8 cellular contexts compared by ENCODE assay signal in the genomic region with DNA sequence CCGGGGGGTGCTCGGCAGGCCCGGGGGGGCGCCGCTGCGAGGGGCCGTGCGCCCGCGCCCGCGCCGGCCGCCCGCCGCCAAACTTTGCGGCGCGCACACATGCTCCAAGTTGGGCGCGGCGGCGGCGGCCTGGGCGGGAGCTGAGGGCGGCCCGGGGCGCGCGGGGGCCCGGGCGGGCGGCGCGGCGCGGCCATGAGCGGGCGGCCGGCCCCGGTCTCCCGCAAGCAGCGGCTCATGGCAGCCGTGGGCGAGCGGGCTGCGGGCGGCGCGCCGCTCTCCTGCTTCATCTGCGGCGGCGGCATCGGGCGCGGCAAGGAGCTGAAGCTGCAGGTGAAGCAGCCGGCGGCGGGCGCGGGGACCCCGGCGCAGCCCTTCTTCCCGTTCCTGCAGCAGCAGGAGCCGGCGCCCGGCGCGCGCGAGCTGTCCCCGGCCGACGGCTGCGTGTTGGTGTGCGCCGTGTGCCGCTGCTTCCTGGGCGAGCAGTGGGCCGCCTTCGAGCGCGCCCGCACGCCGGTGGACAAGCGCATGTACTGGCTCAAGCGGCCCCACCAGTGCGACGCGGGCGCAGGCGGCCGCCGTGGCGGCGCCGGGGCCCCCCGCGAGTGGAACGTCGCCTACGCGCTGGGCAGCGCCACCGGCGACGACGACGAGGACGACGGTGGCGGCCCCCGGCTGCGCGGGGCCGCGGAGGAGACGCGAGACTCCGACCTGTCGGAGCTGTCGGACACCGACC. TPM values are rescaled to one million over a fixed set of nuclear protein-coding genes. Genes with fewer than 3 reads are reported as not detected.
A peak's percentile ranks its signal among the peaks of the same experiment; 100 is the strongest.
DNase-seq lines count a peak whose midpoint lies in the region; ATAC-seq and TF ChIP-seq lines count a peak whose summit lies in the region.

No MANE protein-coding gene starts in this region.

- H3K36me3 Mint-ChIP-seq in mesothelial cell of epicardium, result peaks cover 7% of the 10 kb centered on the region
- H3K36me3 Mint-ChIP-seq in activated CD4-positive, alpha-beta memory T cell treated with anti-CD3 and anti-CD28 coated beads for 36 hours, result no peaks in the 10 kb centered on the region

- CTCF ChIA-PET in AG04449 (lab: Yijun Ruan, JAX), result interaction anchor here (0.8 to 1.2 kb wide), 3 partner anchors 41 to 76 kb away, joined by 3 read pairs; no protein-coding TSS in a partner anchor
- CTCF ChIA-PET in HEK293T (lab: Yijun Ruan, JAX), result no interaction called here
- CTCF ChIA-PET in activated CD4-positive, alpha-beta memory T cell treated with anti-CD3 and anti-CD28 coated beads for 36 hours (lab: Charles Lee), result no interaction called here

- POLR2A ChIA-PET in AG04449 (lab: Yijun Ruan, JAX), result interaction anchor here (1.2 kb wide), 1 partner anchor 32 kb away, joined by 3 read pairs; no protein-coding TSS in a partner anchor
- POLR2A ChIA-PET in HEK293T (lab: Yijun Ruan, JAX), result no interaction called here
- POLR2A ChIA-PET in activated CD4-positive, alpha-beta memory T cell treated with anti-CD3 and anti-CD28 coated beads for 36 hours (lab: Charles Lee), result no interaction called here

- no peak for ATAC-seq in HG03097 (IDR thresholded peaks at IDR 0.05; ENCODE audit: low FRiP score, unreplicated experiment)
- no peak for ATAC-seq in HG02973 (IDR thresholded peaks at IDR 0.05; ENCODE audit: unreplicated experiment)

- H3K4me1 Mint-ChIP-seq in mesothelial cell of epicardium, result peaks cover 74% of the 10 kb centered on the region
- no peaks in the 10 kb centered on the region for H3K4me1 Mint-ChIP-seq in activated CD4-positive, alpha-beta memory T cell treated with anti-CD3 and anti-CD28 coated beads for 36 hours (ENCODE audit: low read depth)

- peak overlapping the region; percentile 28 for H3K4me3 Mint-ChIP-seq in mesothelial cell of epicardium
- H3K4me3 Mint-ChIP-seq in activated CD4-positive, alpha-beta memory T cell treated with anti-CD3 and anti-CD28 coated beads for 36 hours, result no peak overlapping the region

- no peaks in the 10 kb centered on the region for H3K9me3 Mint-ChIP-seq in mesothelial cell of epicardium
- no peaks in the 10 kb centered on the region for H3K9me3 Mint-ChIP-seq in activated CD4-positive, alpha-beta memory T cell treated with anti-CD3 and anti-CD28 coated beads for 36 hours

- no peak overlapping the region for H3K27ac Mint-ChIP-seq in mesothelial cell of epicardium
- no peak overlapping the region for H3K27ac Mint-ChIP-seq in activated CD4-positive, alpha-beta memory T cell treated with anti-CD3 and anti-CD28 coated beads for 36 hours

- no peaks in the 10 kb centered on the region for H3K27me3 Mint-ChIP-seq in mesothelial cell of epicardium (ENCODE audit: low read depth)
- peaks cover 57% of the 10 kb centered on the region for H3K27me3 Mint-ChIP-seq in activated CD4-positive, alpha-beta memory T cell treated with anti-CD3 and anti-CD28 coated beads for 36 hours

- TF ChIP-seq CTCF in AG04449 (IDR thresholded peaks at IDR 0.05; ENCODE audit: insufficient read depth, low read length, missing control alignments) (no peak), choroid plexus epithelial cell (conservative IDR thresholded peaks at IDR 0.05; ENCODE audit: low read depth, low read length) (no peak), mesothelial cell of epicardium (IDR thresholded peaks at IDR 0.05; ENCODE audit: unreplicated experiment) (no peak)

- intact Hi-C loops in activated CD4-positive, alpha-beta memory T cell treated with anti-CD3 and anti-CD28 coated beads for 36 hours (cut with micrococcal nuclease), result no loop called here

- H3K4me3 ChIP-seq in AG04449 (ENCODE audit: low read depth, low read length) (peak overlapping the region; percentile 66), choroid plexus epithelial cell (ENCODE audit: low read depth, low read length) (peak overlapping the region; percentile 61)

- DNase-seq in AG04449 (ENCODE audit: low read depth, low spot score) (no peak), HEK293T (ENCODE audit: extremely low spot score) (peak; percentile 42), choroid plexus epithelial cell (ENCODE audit: low read depth) (peak; percentile 50), mesothelial cell of epicardium (ENCODE audit: low spot score in 2 of 2, unreplicated experiment in 2 of 2) (peak in 1 of 2 experiments; percentile 61), AG08395 (ENCODE audit: low spot score) (no peak)
- no peak for DNase-seq in activated CD4-positive, alpha-beta memory T cell treated with anti-CD3 and anti-CD28 coated beads for 36 hours

TF ChIP-seq in HEK293T, 16 proteins besides CTCF, POLR2A, EP300 and RAD21:
- no peak for TF ChIP-seq LEF1 (IDR thresholded peaks at IDR 0.05; ENCODE audit: borderline replicate concordance)
- TF ChIP-seq FOXM1 (IDR thresholded peaks at IDR 0.05; ENCODE audit: borderline replicate concordance), result no peak

RNA-seq across cellular contexts. Expression of a gene that starts 57.2 kb away (rescaled TPM):
- not detected in 3 replicates for total RNA-seq in mesothelial cell of epicardium
- total RNA-seq in activated CD4-positive, alpha-beta memory T cell treated with anti-CD3 and anti-CD28 coated beads for 36 hours, result not detected

Comparison
In these comparisons a context has a peak if more than half of its experiments do, and no peak if none do; other contexts are left out.
1. DNase-seq: peak in HEK293T (single experiment) and choroid plexus epithelial cell (single experiment); none in AG04449 (single experiment), activated CD4-positive, alpha-beta memory T cell treated with anti-CD3 and anti-CD28 coated beads for 36 hours (single experiment) and AG08395 (single experiment).